13 cellular contexts compared by ENCODE assay signal in genomic region chr19:16569609-16570320, GRCh38. TPM values are rescaled to one million over a fixed set of nuclear protein-coding genes. Genes with fewer than 3 reads are reported as not detected.
A peak's percentile ranks its signal among the peaks of the same experiment; 100 is the strongest.
DNase-seq lines count a peak whose midpoint lies in the region; ATAC-seq and TF ChIP-seq lines count a peak whose summit lies in the region.
"Had no signal": no experiment of that assay in that cellular context is flagged by ENCODE, and none has a peak within 500 bp of the region (broad histone marks: within the 10 kb centered on the region; RNA-seq: fewer than 3 reads in every experiment).

No MANE protein-coding gene starts in this region.

- TF ChIP-seq CTCF in foreskin keratinocyte (conservative IDR thresholded peaks at IDR 0.05): no peak
- TF ChIP-seq CTCF in prostate gland (IDR thresholded peaks at IDR 0.05): no peak
- TF ChIP-seq CTCF in GM10266 (IDR thresholded peaks at IDR 0.05; ENCODE audit: control insufficient read depth, insufficient read depth, low read depth, missing control alignments): no peak

- intact Hi-C loops in activated CD4-positive, alpha-beta T cell treated with anti-CD3 and anti-CD28 coated beads for 36 hours (cut with DNase I, micrococcal nuclease): loop anchor here (5.0 kb wide), 2 partner anchors 58 to 508 kb away; partner anchors contain the start of genes HAUS8 (in 1 of the 2), MED26 (in 1 of the 2) and MYO9B (in 1 of the 2)
- intact Hi-C loops in prostate gland (cut with DNase I): loop anchor here (5.0 kb wide), 1 partner anchor 58 kb away; the partner anchor contains the start of gene MED26

- POLR2A ChIA-PET in activated CD4-positive, alpha-beta T cell treated with anti-CD3 and anti-CD28 coated beads for 36 hours (lab: Charles Lee): no interaction called here
- POLR2A ChIA-PET in T-cell (lab: Charles Lee): no interaction called here

- no peak for TF ChIP-seq POLR2A in prostate gland (IDR thresholded peaks at IDR 0.05)

- 76% methylated on average over 15 of the region's 17 CpGs for WGBS in prostate gland

- peaks cover 4% of the 10 kb centered on the region for H3K9me3 Mint-ChIP-seq in activated CD4-positive, alpha-beta T cell treated with anti-CD3 and anti-CD28 coated beads for 36 hours (ENCODE audit: low read depth)
- H3K9me3 Mint-ChIP-seq in T-cell: no peaks in the 10 kb centered on the region

- peak overlapping the region; percentile 62 for H3K27ac ChIP-seq in foreskin keratinocyte
- H3K27ac ChIP-seq in prostate gland: peak overlapping the region; percentile 52 to 86

- H3K4me1 ChIP-seq in foreskin keratinocyte: peaks cover 7% of the 10 kb centered on the region
- H3K4me1 ChIP-seq in prostate gland (replicated peaks): peaks cover 25% of the 10 kb centered on the region

- H3K4me3 Mint-ChIP-seq in activated CD4-positive, alpha-beta T cell treated with anti-CD3 and anti-CD28 coated beads for 36 hours: peak overlapping the region; percentile 96
- peak overlapping the region in 2 of 3 donors; percentile 77 to 80 for H3K4me3 Mint-ChIP-seq in T-cell

- peaks cover 66% of the 10 kb centered on the region for H3K36me3 Mint-ChIP-seq in activated CD4-positive, alpha-beta T cell treated with anti-CD3 and anti-CD28 coated beads for 36 hours (ENCODE audit: low read depth)
- peaks cover 17% of the 10 kb centered on the region for H3K36me3 Mint-ChIP-seq in T-cell

- CTCF ChIA-PET in activated CD4-positive, alpha-beta T cell treated with anti-CD3 and anti-CD28 coated beads for 36 hours (lab: Charles Lee): interaction anchor here (0.6 kb wide), 1 partner anchor 152 kb away, joined by 3 read pairs; no protein-coding TSS in a partner anchor
- CTCF ChIA-PET in T-cell (lab: Charles Lee): no interaction called here

- DNase-seq in activated CD4-positive, alpha-beta T cell treated with anti-CD3 and anti-CD28 coated beads for 36 hours: no peak
- no peak for DNase-seq in activated CD4-positive, alpha-beta T cell treated with anti-CD3 and anti-CD28 coated beads, Interleukin-2, amount 50 U/mL, for 4 hours
- DNase-seq in T-cell (no peak), foreskin keratinocyte (no peak), prostate gland (ENCODE audit: low spot score) (peak; percentile 23), GM10266 (ENCODE audit: extremely low spot score) (no peak)
- DNase-seq: left cardiac atrium; posterior cingulate gyrus; SK-N-SH; stimulated activated CD4-positive, alpha-beta T cell treated with anti-CD3 and anti-CD28 coated beads, Interleukin-2, amount 100 ng/mL, for 48 hours had no signal

- no peak overlapping the region for H3K4me3 ChIP-seq in prostate gland
- H3K4me3 ChIP-seq: A549 had no signal

- H3K4me1 Mint-ChIP-seq in activated CD4-positive, alpha-beta T cell treated with anti-CD3 and anti-CD28 coated beads for 36 hours: peaks cover 55% of the 10 kb centered on the region
- peaks cover 57 to 73% (median 60%) of the 10 kb centered on the region in 3 donors for H3K4me1 Mint-ChIP-seq in T-cell

- H3K36me3 ChIP-seq in prostate gland: peaks cover 0 to 5% of the 10 kb centered on the region in 2 donors

- no peaks in the 10 kb centered on the region for H3K27me3 Mint-ChIP-seq in activated CD4-positive, alpha-beta T cell treated with anti-CD3 and anti-CD28 coated beads for 36 hours
- H3K27me3 Mint-ChIP-seq in T-cell: no peaks in the 10 kb centered on the region

- H3K27me3 ChIP-seq in foreskin keratinocyte (no peaks in the 10 kb centered on the region), prostate gland (replicated peaks; ENCODE audit: insufficient read depth) (no peaks in the 10 kb centered on the region)

- H3K9me3 ChIP-seq in prostate gland: no peaks in the 10 kb centered on the region
- H3K9me3 ChIP-seq: A549, SK-N-SH had no signal

- ATAC-seq in activated CD4-positive, alpha-beta T cell treated with anti-CD3 and anti-CD28 coated beads for 36 hours: no peak
- ATAC-seq in T-cell (replicated peaks in 1 of 4) (no peak), foreskin keratinocyte (no peak), GM21526 (IDR thresholded peaks at IDR 0.05; ENCODE audit: low FRiP score, unreplicated experiment) (no peak), GM19467 (IDR thresholded peaks at IDR 0.05; ENCODE audit: unreplicated experiment) (no peak)
- ATAC-seq: A549, left cardiac atrium had no signal

- H3K27ac Mint-ChIP-seq in activated CD4-positive, alpha-beta T cell treated with anti-CD3 and anti-CD28 coated beads for 36 hours: peak overlapping the region; percentile 31
- H3K27ac Mint-ChIP-seq in T-cell: peak overlapping the region in 1 of 2 donors; percentile 34

RNA-seq across cellular contexts. Expression of gene SLC35E1, which starts 2.5 kb away (rescaled TPM):
- total RNA-seq in activated CD4-positive, alpha-beta T cell treated with anti-CD3 and anti-CD28 coated beads for 36 hours: 10 to 100 TPM; 51.5 to 72.1 TPM
- 10 to 100 TPM; 32.7 to 67.5 (median 36.9) TPM for total RNA-seq in T-cell
- 37.8 and 42.1 TPM in 2 replicates for total RNA-seq in foreskin keratinocyte
- 24.2 and 24.4 TPM in 2 replicates for polyA plus RNA-seq in foreskin keratinocyte
- total RNA-seq in prostate gland: 10 to 100 TPM; 42.0 to 69.1 TPM

RNA-seq across cellular contexts. Expression of gene CHERP, which starts 27.5 kb away (rescaled TPM):
- total RNA-seq in activated CD4-positive, alpha-beta T cell treated with anti-CD3 and anti-CD28 coated beads for 36 hours: 10 to 100 TPM; 57.9 to 64.8 TPM
- total RNA-seq in T-cell: 10 to 100 TPM; 52.6 to 76.7 (median 70.3) TPM
- 18.4 and 18.9 TPM in 2 replicates for total RNA-seq in foreskin keratinocyte
- polyA plus RNA-seq in foreskin keratinocyte: 17.7 and 19.2 TPM in 2 replicates
- 10 to 100 TPM; 20.9 to 32.7 TPM for total RNA-seq in prostate gland

RNA-seq across cellular contexts. Expression of gene MED26, which starts 58.2 kb away (rescaled TPM):
- 10 to 100 TPM; 13.6 to 14.5 TPM for total RNA-seq in activated CD4-positive, alpha-beta T cell treated with anti-CD3 and anti-CD28 coated beads for 36 hours
- total RNA-seq in T-cell (10 to 100 TPM; 14.7 to 42.0 (median 21.1) TPM), foreskin keratinocyte (7.6 and 7.9 TPM in 2 replicates), prostate gland (10 to 100 TPM; 13.5 to 29.9 TPM)
- polyA plus RNA-seq in foreskin keratinocyte: 4.7 and 4.9 TPM in 2 replicates
